In the genomic region with DNA sequence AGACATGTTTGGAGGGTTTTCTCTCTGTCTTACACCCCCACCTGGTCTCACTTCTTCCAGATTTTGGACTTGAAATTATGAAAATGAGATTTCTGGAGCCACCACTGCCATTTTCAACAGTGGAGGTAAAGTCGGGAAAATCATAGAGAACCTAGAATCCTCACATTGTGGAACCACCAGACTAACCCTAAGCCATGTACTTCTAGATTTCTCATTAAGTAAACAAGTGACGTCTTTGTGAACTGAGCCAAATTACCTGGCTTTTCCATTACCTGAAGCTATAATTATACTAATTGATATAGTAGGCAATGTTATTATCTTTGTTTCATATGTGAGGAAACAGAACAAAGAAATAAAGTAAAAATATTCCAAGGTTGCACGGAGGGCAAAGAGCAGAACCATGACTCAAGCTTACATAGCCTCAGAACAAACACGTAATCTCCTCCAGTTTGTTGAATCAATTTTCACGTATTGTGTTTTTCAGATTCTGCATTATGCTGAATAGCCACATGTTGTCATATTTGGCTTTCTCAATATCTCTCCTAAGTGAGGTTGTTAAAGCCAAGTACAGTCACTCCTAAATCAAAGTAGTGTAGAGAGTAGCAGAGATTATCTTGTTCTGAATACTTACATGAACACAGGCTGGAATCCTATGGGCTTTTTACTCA, we compare ENCODE assay signal across 24 cellular contexts.
DNase-seq lines count a peak whose midpoint lies in the region; ATAC-seq, FAIRE-seq and TF ChIP-seq lines count a peak whose summit lies in the region.
"Had no signal": no experiment of that assay in that cellular context is flagged by ENCODE, and none has a peak within 500 bp of the region (broad histone marks: within the 10 kb centered on the region; RNA-seq: fewer than 3 reads in every experiment).

No MANE protein-coding gene starts in this region.

- POLR2A ChIA-PET in A549 (lab: Yijun Ruan, JAX), result no interaction called here

- no peaks in the 10 kb centered on the region for H3K36me3 ChIP-seq in mucosa of descending colon (ENCODE audit: low read depth)
- no peaks in the 10 kb centered on the region for H3K36me3 ChIP-seq in MG63
- H3K36me3 ChIP-seq: brain microvascular endothelial cell, esophagus muscularis mucosa, SJSA1, spleen, thyroid gland had no signal

- H3K4me3 ChIP-seq in A549 (no peak overlapping the region), fibroblast of mammary gland (ENCODE audit: control insufficient read depth, low read depth, low read length) (no peak overlapping the region), mucosa of descending colon (no peak overlapping the region), MG63 (no peak overlapping the region)
- H3K4me3 ChIP-seq: esophagus muscularis mucosa, SJSA1, spleen, thyroid gland had no signal

- no peak for TF ChIP-seq EP300 in A549 (IDR thresholded peaks at IDR 0.05)

- peak in 1 of 2 experiments; percentile 17 for DNase-seq in A549 (ENCODE audit: low read depth in 1 of 2, low spot score in 1 of 2)
- DNase-seq in NCI-H748 (lab: John Stamatoyannopoulos, UW; ENCODE audit: unreplicated experiment), result peak; percentile 55
- peak; percentile 78 for DNase-seq in fibroblast of mammary gland (ENCODE audit: low read depth)
- no peak for DNase-seq in mucosa of descending colon
- DNase-seq in effector memory CD8-positive, alpha-beta T cell, result no peak
- no peak for DNase-seq in MG63
- no peak for DNase-seq in SIG-M5 (lab: John Stamatoyannopoulos, UW)
- DNase-seq: activated CD4-positive, alpha-beta memory T cell treated with anti-CD3 and anti-CD28 coated beads, Interleukin-2, amount 10 ng/mL, durations not matched to agents 7 days and 5 days; activated naive CD8-positive, alpha-beta T cell treated with anti-CD3 and anti-CD28 coated beads for 36 hours; activated T-cell treated with anti-CD3 and anti-CD28 coated beads, Interleukin-2, amount 50 U/mL, for 48 hours; brain microvascular endothelial cell; CD4-positive, CD25-positive, alpha-beta regulatory T cell; head of caudate nucleus; MM.1S; naive thymus-derived CD8-positive, alpha-beta T cell; NCI-H1930; NCI-H446; spleen; T-helper 17 cell had no signal

- no peak overlapping the region for H3K27ac Mint-ChIP-seq in effector memory CD8-positive, alpha-beta T cell
- H3K27ac Mint-ChIP-seq: activated CD4-positive, alpha-beta memory T cell treated with anti-CD3 and anti-CD28 coated beads, Interleukin-2, amount 10 ng/mL, durations not matched to agents 7 days and 5 days; activated naive CD8-positive, alpha-beta T cell treated with anti-CD3 and anti-CD28 coated beads for 36 hours; CD4-positive, CD25-positive, alpha-beta regulatory T cell; naive thymus-derived CD8-positive, alpha-beta T cell; T-helper 17 cell had no signal

- TF ChIP-seq POLR2A in A549 (IDR thresholded peaks at IDR 0.05; ENCODE audit: low read length), result no peak

- CTCF ChIA-PET in A549 (lab: Yijun Ruan, JAX), result no interaction called here

- no peak overlapping the region for H3K27ac ChIP-seq in A549
- H3K27ac ChIP-seq: brain microvascular endothelial cell, parathyroid adenoma, SJSA1, thyroid gland had no signal

- no peak overlapping the region for H3K4me3 Mint-ChIP-seq in effector memory CD8-positive, alpha-beta T cell
- H3K4me3 Mint-ChIP-seq: activated CD4-positive, alpha-beta memory T cell treated with anti-CD3 and anti-CD28 coated beads, Interleukin-2, amount 10 ng/mL, durations not matched to agents 7 days and 5 days; activated naive CD8-positive, alpha-beta T cell treated with anti-CD3 and anti-CD28 coated beads for 36 hours; CD4-positive, CD25-positive, alpha-beta regulatory T cell; naive thymus-derived CD8-positive, alpha-beta T cell; T-helper 17 cell had no signal

- no peaks in the 10 kb centered on the region for H3K9me3 ChIP-seq in A549
- no peaks in the 10 kb centered on the region for H3K9me3 ChIP-seq in mucosa of descending colon
- no peaks in the 10 kb centered on the region for H3K9me3 ChIP-seq in MG63
- H3K9me3 ChIP-seq: esophagus muscularis mucosa, SJSA1, spleen, thyroid gland had no signal

- 7% methylated on average over 5 of the region's 5 CpGs for WGBS in A549 (ENCODE audit: missing lambda C conversion rate)

- no peak for TF ChIP-seq RAD21 in A549 (conservative IDR thresholded peaks at IDR 0.05 in 1 of 2, IDR thresholded peaks at IDR 0.05 in 1 of 2)

- H3K9me3 Mint-ChIP-seq in effector memory CD8-positive, alpha-beta T cell, result no peaks in the 10 kb centered on the region
- H3K9me3 Mint-ChIP-seq: activated CD4-positive, alpha-beta memory T cell treated with anti-CD3 and anti-CD28 coated beads, Interleukin-2, amount 10 ng/mL, durations not matched to agents 7 days and 5 days; activated naive CD8-positive, alpha-beta T cell treated with anti-CD3 and anti-CD28 coated beads for 36 hours; naive thymus-derived CD8-positive, alpha-beta T cell had no signal

- peak; percentile 54 to 55; a peak in 4 of 6 replicates for ATAC-seq in A549
- ATAC-seq in mucosa of descending colon, result peak; percentile 72
- ATAC-seq in HG02840 (IDR thresholded peaks at IDR 0.05; ENCODE audit: low FRiP score, unreplicated experiment), result no peak
- no peak for ATAC-seq in effector memory CD8-positive, alpha-beta T cell (replicated peaks)
- ATAC-seq: naive thymus-derived CD8-positive, alpha-beta T cell; T-helper 17 cell had no signal

- H3K27me3 Mint-ChIP-seq in effector memory CD8-positive, alpha-beta T cell, result no peaks in the 10 kb centered on the region
- H3K27me3 Mint-ChIP-seq: activated CD4-positive, alpha-beta memory T cell treated with anti-CD3 and anti-CD28 coated beads, Interleukin-2, amount 10 ng/mL, durations not matched to agents 7 days and 5 days; activated naive CD8-positive, alpha-beta T cell treated with anti-CD3 and anti-CD28 coated beads for 36 hours; naive thymus-derived CD8-positive, alpha-beta T cell; T-helper 17 cell had no signal

- no peak for FAIRE-seq in A549 (lab: Jason Lieb, UNC)

- intact Hi-C loops in mucosa of descending colon (cut with DNase I, micrococcal nuclease), result no loop called here

- H3K4me1 ChIP-seq in A549 (peaks cover 5% of the 10 kb centered on the region; the same call in 1 of the 3 replicates), mucosa of descending colon (ENCODE audit: low read depth) (peaks cover 5% of the 10 kb centered on the region)
- H3K4me1 ChIP-seq: parathyroid adenoma, SJSA1, spleen, thyroid gland had no signal

- 0 out of 3 replicates have a peak overlapping the region, but pooled peaks have one; percentile 18 for H3K4me2 ChIP-seq in A549

- H3K27me3 ChIP-seq in MG63, result no peaks in the 10 kb centered on the region
- H3K27me3 ChIP-seq: brain microvascular endothelial cell, esophagus muscularis mucosa, spleen, thyroid gland had no signal

- no peaks in the 10 kb centered on the region for H3K36me3 Mint-ChIP-seq in effector memory CD8-positive, alpha-beta T cell (ENCODE audit: insufficient read depth)
- H3K36me3 Mint-ChIP-seq: activated naive CD8-positive, alpha-beta T cell treated with anti-CD3 and anti-CD28 coated beads for 36 hours; CD4-positive, CD25-positive, alpha-beta regulatory T cell; naive thymus-derived CD8-positive, alpha-beta T cell had no signal

- TF ChIP-seq CTCF in A549 (IDR thresholded peaks at IDR 0.05) (no peak), fibroblast of mammary gland (conservative IDR thresholded peaks at IDR 0.05; ENCODE audit: control insufficient read depth, insufficient read depth, low read depth, low read length) (no peak), mucosa of descending colon (IDR thresholded peaks at IDR 0.05) (no peak)

- H3K4me1 Mint-ChIP-seq in effector memory CD8-positive, alpha-beta T cell (ENCODE audit: low read depth in 2 of 2), result peaks cover 0 to 14% of the 10 kb centered on the region in 2 donors
- H3K4me1 Mint-ChIP-seq: activated CD4-positive, alpha-beta memory T cell treated with anti-CD3 and anti-CD28 coated beads, Interleukin-2, amount 10 ng/mL, durations not matched to agents 7 days and 5 days; T-helper 17 cell had no signal

TF ChIP-seq in A549, 52 proteins besides CTCF, POLR2A, EP300 and RAD21 (continues in another document):
- TF ChIP-seq, protein P1, sequence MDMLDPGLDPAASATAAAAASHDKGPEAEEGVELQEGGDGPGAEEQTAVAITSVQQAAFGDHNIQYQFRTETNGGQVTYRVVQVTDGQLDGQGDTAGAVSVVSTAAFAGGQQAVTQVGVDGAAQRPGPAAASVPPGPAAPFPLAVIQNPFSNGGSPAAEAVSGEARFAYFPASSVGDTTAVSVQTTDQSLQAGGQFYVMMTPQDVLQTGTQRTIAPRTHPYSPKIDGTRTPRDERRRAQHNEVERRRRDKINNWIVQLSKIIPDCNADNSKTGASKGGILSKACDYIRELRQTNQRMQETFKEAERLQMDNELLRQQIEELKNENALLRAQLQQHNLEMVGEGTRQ (IDR thresholded peaks at IDR 0.05), result no peak
- TF ChIP-seq NPAS2 (CRISPR knock-in tag; IDR thresholded peaks at IDR 0.05; ENCODE audit: borderline replicate concordance) (no peak), CHD2 (IDR thresholded peaks at IDR 0.05; ENCODE audit: low read length, partially characterized antibody) (no peak), ZC3H11A (IDR thresholded peaks at IDR 0.05) (no peak), JUN (IDR thresholded peaks at IDR 0.05) (no peak), RARB (CRISPR knock-in tag; IDR thresholded peaks at IDR 0.05) (no peak), JUNB (IDR thresholded peaks at IDR 0.05) (no peak), HDAC2 (IDR thresholded peaks at IDR 0.05) (no peak)
- TF ChIP-seq, protein P2, sequence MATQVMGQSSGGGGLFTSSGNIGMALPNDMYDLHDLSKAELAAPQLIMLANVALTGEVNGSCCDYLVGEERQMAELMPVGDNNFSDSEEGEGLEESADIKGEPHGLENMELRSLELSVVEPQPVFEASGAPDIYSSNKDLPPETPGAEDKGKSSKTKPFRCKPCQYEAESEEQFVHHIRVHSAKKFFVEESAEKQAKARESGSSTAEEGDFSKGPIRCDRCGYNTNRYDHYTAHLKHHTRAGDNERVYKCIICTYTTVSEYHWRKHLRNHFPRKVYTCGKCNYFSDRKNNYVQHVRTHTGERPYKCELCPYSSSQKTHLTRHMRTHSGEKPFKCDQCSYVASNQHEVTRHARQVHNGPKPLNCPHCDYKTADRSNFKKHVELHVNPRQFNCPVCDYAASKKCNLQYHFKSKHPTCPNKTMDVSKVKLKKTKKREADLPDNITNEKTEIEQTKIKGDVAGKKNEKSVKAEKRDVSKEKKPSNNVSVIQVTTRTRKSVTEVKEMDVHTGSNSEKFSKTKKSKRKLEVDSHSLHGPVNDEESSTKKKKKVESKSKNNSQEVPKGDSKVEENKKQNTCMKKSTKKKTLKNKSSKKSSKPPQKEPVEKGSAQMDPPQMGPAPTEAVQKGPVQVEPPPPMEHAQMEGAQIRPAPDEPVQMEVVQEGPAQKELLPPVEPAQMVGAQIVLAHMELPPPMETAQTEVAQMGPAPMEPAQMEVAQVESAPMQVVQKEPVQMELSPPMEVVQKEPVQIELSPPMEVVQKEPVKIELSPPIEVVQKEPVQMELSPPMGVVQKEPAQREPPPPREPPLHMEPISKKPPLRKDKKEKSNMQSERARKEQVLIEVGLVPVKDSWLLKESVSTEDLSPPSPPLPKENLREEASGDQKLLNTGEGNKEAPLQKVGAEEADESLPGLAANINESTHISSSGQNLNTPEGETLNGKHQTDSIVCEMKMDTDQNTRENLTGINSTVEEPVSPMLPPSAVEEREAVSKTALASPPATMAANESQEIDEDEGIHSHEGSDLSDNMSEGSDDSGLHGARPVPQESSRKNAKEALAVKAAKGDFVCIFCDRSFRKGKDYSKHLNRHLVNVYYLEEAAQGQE (IDR thresholded peaks at IDR 0.05), result no peak

Comparison
In these comparisons a context has a peak if more than half of its experiments do, and no peak if none do; other contexts are left out.
1. ATAC-seq: peak in A549 (2 of 2) and mucosa of descending colon (single experiment); none in HG02840 (single experiment) and effector memory CD8-positive, alpha-beta T cell (single experiment).
2. DNase-seq: peak in NCI-H748 (single experiment) and fibroblast of mammary gland (single experiment); none in mucosa of descending colon (0 of 3), effector memory CD8-positive, alpha-beta T cell (0 of 3), MG63 (single experiment) and SIG-M5 (single experiment).